ENCODE assay signal across 20 cellular contexts in the genomic region with DNA sequence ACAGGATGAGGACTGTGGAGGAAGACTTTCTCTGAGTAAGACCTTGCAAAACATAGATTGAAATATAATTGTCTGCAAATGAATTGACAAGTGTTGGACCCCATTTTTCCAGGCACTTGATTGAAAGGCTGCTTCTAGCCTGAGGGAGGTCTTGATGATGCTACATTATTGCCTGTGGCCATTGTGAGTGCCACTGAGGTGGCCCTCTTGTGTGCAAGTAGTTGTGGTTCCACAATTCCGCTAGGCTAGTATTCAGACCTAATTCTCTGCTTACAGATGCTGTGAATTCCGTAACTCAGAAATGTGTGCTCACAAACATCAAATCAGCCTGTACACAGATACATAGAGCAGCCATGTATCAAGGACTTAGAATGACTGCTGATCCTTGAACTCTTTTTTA. TPM values are rescaled to one million over a fixed set of nuclear protein-coding genes. Genes with fewer than 3 reads are reported as not detected.
DNase-seq lines count a peak whose midpoint lies in the region; ATAC-seq, FAIRE-seq and TF ChIP-seq lines count a peak whose summit lies in the region.
"Had no signal": no experiment of that assay in that cellular context is flagged by ENCODE, and none has a peak within 500 bp of the region (broad histone marks: within the 10 kb centered on the region; RNA-seq: fewer than 3 reads in every experiment).

No MANE protein-coding gene starts in this region.

- no peak overlapping the region for H4K5ac ChIP-seq in H1 (ENCODE audit: insufficient read length, low read depth, low read length)

- ATAC-seq in psoas muscle (peak in 1 of 4 donors; percentile 5), GM21528 (IDR thresholded peaks at IDR 0.05; ENCODE audit: low FRiP score, unreplicated experiment) (no peak)
- ATAC-seq: CD8-positive, alpha-beta T cell; PC-3 had no signal

- intact Hi-C loops in psoas muscle (cut with DNase I) = no loop called here

- TF ChIP-seq POLR2A in H1 (IDR thresholded peaks at IDR 0.05; ENCODE audit: control extremely low read depth in 1 of 2, low read depth in 2 of 2, low read length in 2 of 2) = no peak

- peaks cover 7% of the 10 kb centered on the region for H3K79me1 ChIP-seq in H1 (ENCODE audit: low read depth, low read length)

- H3K18ac ChIP-seq in H1 (ENCODE audit: extremely low read depth, low read length) = no peak overlapping the region

- no peak for TF ChIP-seq RAD21 in H1 (IDR thresholded peaks at IDR 0.05 in 1 of 2, conservative IDR thresholded peaks at IDR 0.05 in 1 of 2; ENCODE audit: low read depth in 2 of 2, low read length in 2 of 2)

- no peak overlapping the region for H4K91ac ChIP-seq in H1 (replicated peaks; ENCODE audit: insufficient read length, low read length)

- peaks cover 11% of the 10 kb centered on the region for H3K36me3 Mint-ChIP-seq in endothelial cell (ENCODE audit: low read depth, unreplicated experiment)
- H3K36me3 Mint-ChIP-seq: naive B cell had no signal

- no peak overlapping the region for H3K56ac ChIP-seq in H1 (replicated peaks; ENCODE audit: insufficient read length, low read depth, low read length)

- TF ChIP-seq EP300 in H1 (IDR thresholded peaks at IDR 0.05; ENCODE audit: borderline replicate concordance in 1 of 2, low read depth in 2 of 2, low read length in 2 of 2) = no peak

- H2AFZ ChIP-seq in H1 (ENCODE audit: low read length) = no peak overlapping the region

- H3K4me3 Mint-ChIP-seq in endothelial cell (ENCODE audit: unreplicated experiment) = no peak overlapping the region
- H3K4me3 Mint-ChIP-seq: CD8-positive, alpha-beta T cell; naive B cell had no signal

- H3K4me1 Mint-ChIP-seq in endothelial cell (ENCODE audit: unreplicated experiment) = peaks cover 22% of the 10 kb centered on the region
- H3K4me1 Mint-ChIP-seq: naive B cell had no signal

- H3K27ac ChIP-seq in H1 (ENCODE audit: low read depth, low read length) (no peak overlapping the region), psoas muscle (peak overlapping the region; percentile 37)

- no peak overlapping the region for H2BK15ac ChIP-seq in H1 (ENCODE audit: low read length)

- no peak overlapping the region for H2BK120ac ChIP-seq in H1 (replicated peaks; ENCODE audit: low read depth, low read length)

- H3K27me3 Mint-ChIP-seq in endothelial cell (ENCODE audit: unreplicated experiment) = peaks cover 2% of the 10 kb centered on the region

- H3K9ac ChIP-seq in H1 (replicated peaks in 1 of 4; ENCODE audit: extremely low read depth in 1 of 4, low read depth in 3 of 4, low read length in 3 of 4) = no peak overlapping the region

- FAIRE-seq in H1 (lab: Jason Lieb, UNC) = peak; percentile 36

- H3K4me2 ChIP-seq in H1 (ENCODE audit: insufficient read depth in 1 of 2, low read depth in 2 of 2, low read length in 2 of 2) = no peak overlapping the region

- H3K23me2 ChIP-seq in H1 (ENCODE audit: low read depth, low read length) = no peaks in the 10 kb centered on the region

- peaks cover 4 to 10% of the 10 kb centered on the region in 2 experiments for H4K20me1 ChIP-seq in H1 (replicated peaks in 1 of 2; ENCODE audit: control insufficient read depth in 1 of 2, insufficient read depth in 2 of 2, low read length in 2 of 2)

- CTCF ChIA-PET in H1 (lab: Charles Lee; ENCODE audit: partially characterized antibody) = no interaction called here

- H3K27me3 ChIP-seq in H1 (replicated peaks in 1 of 4; ENCODE audit: control insufficient read depth in 3 of 4, extremely low read depth in 1 of 4, insufficient read depth in 3 of 4, low read length in 3 of 4) (no peaks in the 10 kb centered on the region), psoas muscle (ENCODE audit: insufficient read depth in 3 of 3, low read length in 2 of 3) (no peaks in the 10 kb centered on the region)
- H3K27me3 ChIP-seq: heart right ventricle, thyroid gland had no signal

- no peaks in the 10 kb centered on the region for H3K9me3 ChIP-seq in H1 (ENCODE audit: insufficient read depth in 2 of 2, low read depth in 1 of 2, low read length in 1 of 2)
- H3K9me3 ChIP-seq in psoas muscle = no peaks in the 10 kb centered on the region
- H3K9me3 ChIP-seq: heart right ventricle, thyroid gland had no signal

- no peak overlapping the region for H3K4ac ChIP-seq in H1 (replicated peaks; ENCODE audit: insufficient read length, low read depth, low read length)

- H2BK12ac ChIP-seq in H1 (ENCODE audit: low read depth, low read length) = no peak overlapping the region

- WGBS in H1 (ENCODE audit: extremely low coverage in 1 of 2, insufficient coverage in 1 of 2, insufficient read length in 1 of 2, insufficient replicate concordance in 2 of 2, low coverage in 1 of 2, low lambda C conversion rate in 2 of 2, missing lambda C conversion rate in 1 of 2), 2 experiments = 83% methylated on average over 2 of the region's 2 CpGs; no CpG with 5 or more reads in 1 of the 2 experiments
- 91 to 92% (median 92%) methylated on average over 2 of the region's 2 CpGs for WGBS in psoas muscle, 3 donors

- POLR2A ChIA-PET in H1 (lab: Charles Lee; ENCODE audit: partially characterized antibody) = interaction anchor here (0.8 to 1.2 kb wide), 2 partner anchors 10 to 12 kb away, joined by 3 to 4 read pairs; no protein-coding TSS in a partner anchor

- H3K79me2 ChIP-seq in H1 (ENCODE audit: control insufficient read depth in 1 of 2, insufficient read depth in 2 of 2, low read length in 2 of 2) = peaks cover 0 to 97% of the 10 kb centered on the region in 2 experiments; a peak in 3 of 4 replicates

- H3K36me3 ChIP-seq in H1 (ENCODE audit: control insufficient read depth in 2 of 4, insufficient read depth in 4 of 4, low read length in 3 of 4) (no peaks in the 10 kb centered on the region), psoas muscle (ENCODE audit: insufficient read depth in 1 of 2, low read depth in 1 of 2) (no peaks in the 10 kb centered on the region)
- H3K36me3 ChIP-seq: thyroid gland had no signal

- H3K23ac ChIP-seq in H1 (ENCODE audit: insufficient read length) = no peak overlapping the region

- no peak overlapping the region for H3K27ac Mint-ChIP-seq in endothelial cell (ENCODE audit: unreplicated experiment)
- H3K27ac Mint-ChIP-seq: CD8-positive, alpha-beta T cell had no signal

- no peaks in the 10 kb centered on the region for H3K9me3 Mint-ChIP-seq in endothelial cell (ENCODE audit: unreplicated experiment)
- H3K9me3 Mint-ChIP-seq: CD8-positive, alpha-beta T cell; naive B cell had no signal

- peak; percentile 48 for DNase-seq in GF-D8 (lab: John Stamatoyannopoulos, UW)
- peak; percentile 45 for DNase-seq in NOMO-1 treated with dmso at 0.1 percent for 144 hours (lab: John Stamatoyannopoulos, UW; ENCODE audit: unreplicated experiment)
- no peak for DNase-seq in H1 (ENCODE audit: low read depth in 1 of 2, low spot score in 2 of 2)
- no peak for DNase-seq in psoas muscle
- DNase-seq in UCSD-AML1 (lab: John Stamatoyannopoulos, UW; ENCODE audit: unreplicated experiment) = no peak
- DNase-seq in endothelial cell (ENCODE audit: low spot score) = no peak
- no peak for DNase-seq in activated CD8-positive, alpha-beta memory T cell treated with anti-CD3 and anti-CD28 coated beads for 24 hours
- DNase-seq: activated CD4-positive, CD25-positive, alpha-beta regulatory T cell treated with anti-CD3 and anti-CD28 coated beads, Interleukin-2, amount 50 U/mL, for 72 hours; caudate nucleus; CD8-positive, alpha-beta T cell; GOT3; heart right ventricle; islet precursor cell; naive B cell; NCI-H2081; NCI-H510A treated with DMSO at 0.1 percent for 48 hours; PC-3; stimulated activated CD4-positive, alpha-beta T cell treated with anti-CD3 and anti-CD28 coated beads, Interleukin-12 subunit alpha, Interleukin-12 subunit beta, amount 100 ng/mL, for 4 hours; thyroid gland had no signal

- TF ChIP-seq CTCF in H1 (IDR thresholded peaks at IDR 0.05; ENCODE audit: control extremely low read depth in 1 of 3, insufficient read depth in 1 of 3, low read depth in 1 of 3, low read length in 3 of 3) = no peak
- no peak for TF ChIP-seq CTCF in psoas muscle (IDR thresholded peaks at IDR 0.05)
- no peak for TF ChIP-seq CTCF in endothelial cell (IDR thresholded peaks at IDR 0.05; ENCODE audit: unreplicated experiment)

- H3K4me1 ChIP-seq in H1 (replicated peaks in 1 of 4; ENCODE audit: control insufficient read depth in 3 of 4, insufficient read depth in 4 of 4, low read length in 3 of 4) = peaks cover 0 to 11% (median 4%) of the 10 kb centered on the region in 4 experiments; a peak in 2 of 7 replicates
- peaks cover 73% of the 10 kb centered on the region for H3K4me1 ChIP-seq in psoas muscle

- no peak overlapping the region for H2BK20ac ChIP-seq in H1 (ENCODE audit: low read length)

- H2AK5ac ChIP-seq in H1 (ENCODE audit: low read depth, low read length) = no peak overlapping the region

- H3K4me3 ChIP-seq in H1 (ENCODE audit: extremely low read depth in 1 of 4, insufficient read depth in 2 of 4, low read depth in 3 of 4, low read length in 4 of 4) = no peak overlapping the region
- no peak overlapping the region for H3K4me3 ChIP-seq in psoas muscle
- H3K4me3 ChIP-seq: heart right ventricle, thyroid gland had no signal

- H3K14ac ChIP-seq in H1 (ENCODE audit: insufficient read length) = no peak overlapping the region

- H4K8ac ChIP-seq in H1 (ENCODE audit: extremely low read depth, insufficient read depth, low read length) = no peak overlapping the region

- no peak overlapping the region for H2BK5ac ChIP-seq in H1 (ENCODE audit: low read depth, low read length)

TF ChIP-seq in H1, 55 proteins besides CTCF, POLR2A, EP300 and RAD21 (continues in another document):
- TF ChIP-seq KDM4A (IDR thresholded peaks at IDR 0.05; ENCODE audit: low read depth, low read length, severe bottlenecking) (no peak), EGR1 (IDR thresholded peaks at IDR 0.05; ENCODE audit: borderline replicate concordance, low read depth, low read length) (no peak), TEAD4 (IDR thresholded peaks at IDR 0.05; ENCODE audit: low read depth, low read length) (no peak), YY1 (IDR thresholded peaks at IDR 0.05; ENCODE audit: low read depth, low read length) (no peak), KDM5A (IDR thresholded peaks at IDR 0.05; ENCODE audit: low read length) (no peak), TBP (IDR thresholded peaks at IDR 0.05; ENCODE audit: low read depth, low read length) (no peak), TCF12 (IDR thresholded peaks at IDR 0.05; ENCODE audit: low read depth, low read length) (no peak), CREB1 (IDR thresholded peaks at IDR 0.05) (no peak)

RNA-seq across cellular contexts. Expression of gene FNDC3B, which starts 34.6 kb away (rescaled TPM):
- 44.4 TPM in 2 replicates for total RNA-seq in H1 (2021; fragmentation: NEBNext Ultra II Directional; extraction: Animal tissue kit (Norgen Biotek cat#: 25700))
- polyA plus RNA-seq in H1 (2011; rRNA removed) (14.1 and 15.7 TPM in 2 replicates), psoas muscle (10 to 100 TPM; 12.4 to 30.8 (median 19.4) TPM)
- 6.1 TPM for polyA plus RNA-seq in H1 (2011; cell fraction: cytosol; rRNA removed)
- polyA plus RNA-seq in H1 (2011; cell fraction: nucleus; rRNA removed) = 29.6 TPM
- polyA plus RNA-seq in H1 (2012, experiment 1 of 2) = 11.8 to 18.4 TPM (median 15.7 TPM) in 4 replicates
- 1.2 TPM for polyA plus RNA-seq in H1 (2012, experiment 2 of 2)
- 21.2 TPM for polyA plus RNA-seq in H1 (2013, experiment 1 of 2)
- 21.1 TPM for polyA plus RNA-seq in H1 (2013, experiment 2 of 2)
- polyA minus RNA-seq in H1 (2011; rRNA and poly(A)+ RNA removed) = 74.8 and 76.1 TPM in 2 replicates
- polyA minus RNA-seq in H1 (2011; cell fraction: cytosol; rRNA and poly(A)+ RNA removed) = 18.6 TPM
- polyA minus RNA-seq in H1 (2011; cell fraction: nucleus; rRNA and poly(A)+ RNA removed) = 183 TPM
- total RNA-seq in psoas muscle (100 to 1,000 TPM in 1 of 4 donors, 10 to 100 TPM in 3; 50.8 to 133 (median 74.1) TPM), endothelial cell (ENCODE audit: unreplicated experiment) (204 TPM)

Comparison
In these comparisons a context has a peak if more than half of its experiments do, and no peak if none do; other contexts are left out.
1. DNase-seq: peak in GF-D8 (single experiment) and NOMO-1 treated with dmso at 0.1 percent for 144 hours (single experiment); none in H1 (0 of 2), psoas muscle (0 of 2), UCSD-AML1 (single experiment), endothelial cell (single experiment) and activated CD8-positive, alpha-beta memory T cell treated with anti-CD3 and anti-CD28 coated beads for 24 hours (single experiment).